17 cellular contexts compared by ENCODE assay signal in the genomic region with DNA sequence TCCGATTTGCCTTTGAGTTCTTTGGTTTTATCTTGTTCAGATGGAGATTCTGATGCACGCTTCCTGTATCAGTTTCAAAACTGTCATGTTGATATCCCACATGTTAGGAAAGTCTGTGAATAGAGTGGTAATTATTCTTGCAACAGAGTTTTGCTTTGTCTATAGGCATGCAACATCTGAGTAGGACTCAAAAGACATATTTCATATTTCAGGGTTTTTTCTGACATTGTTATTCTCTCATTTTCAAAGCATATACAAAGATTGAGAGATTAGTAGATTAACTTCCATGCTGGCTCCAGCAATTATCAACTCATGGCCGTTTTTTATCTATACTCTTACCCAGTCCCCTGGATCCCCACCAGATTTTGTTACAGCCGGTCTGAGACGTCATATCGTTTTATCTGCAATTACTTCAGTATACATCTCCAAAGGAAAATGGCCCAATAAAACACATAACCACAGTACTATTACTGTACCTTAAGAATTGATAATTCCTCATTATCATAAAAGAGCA. TPM values are rescaled to one million over a fixed set of nuclear protein-coding genes. Genes with fewer than 3 reads are reported as not detected.
DNase-seq lines count a peak whose midpoint lies in the region; ATAC-seq and TF ChIP-seq lines count a peak whose summit lies in the region.
"Had no signal": no experiment of that assay in that cellular context is flagged by ENCODE, and none has a peak within 500 bp of the region (broad histone marks: within the 10 kb centered on the region; RNA-seq: fewer than 3 reads in every experiment).

No MANE protein-coding gene starts in this region.

- H3K36me3 ChIP-seq in SK-N-MC (ENCODE audit: insufficient read depth, low read length) (no peaks in the 10 kb centered on the region), colonic mucosa (no peaks in the 10 kb centered on the region), trophoblast cell (ENCODE audit: control insufficient read depth in 1 of 2, insufficient read depth in 2 of 2, low read length in 2 of 2) (no peaks in the 10 kb centered on the region)
- H3K36me3 ChIP-seq: cardiac muscle cell, right lobe of liver had no signal

- H3K27me3 ChIP-seq in colonic mucosa: no peaks in the 10 kb centered on the region
- H3K27me3 ChIP-seq in trophoblast cell (ENCODE audit: insufficient read depth, low read length): no peaks in the 10 kb centered on the region
- H3K27me3 ChIP-seq: cardiac muscle cell, right lobe of liver had no signal

- no peak overlapping the region for H3K18ac ChIP-seq in trophoblast cell (ENCODE audit: low read length)

- no peaks in the 10 kb centered on the region for H3K9me3 ChIP-seq in SK-N-MC (ENCODE audit: low read depth, low read length)
- no peaks in the 10 kb centered on the region for H3K9me3 ChIP-seq in colonic mucosa
- H3K9me3 ChIP-seq in trophoblast cell (ENCODE audit: insufficient read depth, low read depth, low read length): no peaks in the 10 kb centered on the region
- H3K9me3 ChIP-seq: right lobe of liver had no signal

- H3K14ac ChIP-seq in trophoblast cell (ENCODE audit: low read length): no peak overlapping the region

- H3K4me2 ChIP-seq in trophoblast cell (ENCODE audit: low read length): no peak overlapping the region

- no peak overlapping the region for H2BK12ac ChIP-seq in trophoblast cell (ENCODE audit: low read length)

- H3K79me1 ChIP-seq in trophoblast cell (ENCODE audit: low read length): no peaks in the 10 kb centered on the region

- DNase-seq in activated naive CD4-positive, alpha-beta T cell treated with anti-CD3 and anti-CD28 coated beads for 36 hours: peak; percentile 27
- no peak for DNase-seq in activated naive CD4-positive, alpha-beta T cell (lab: John Stamatoyannopoulos, UW)
- DNase-seq in SK-N-MC (ENCODE audit: low read depth, low spot score) (peak; percentile 98), colonic mucosa (peak; percentile 63), NCI-H1048 (lab: John Stamatoyannopoulos, UW) (no peak), trophoblast cell (no peak)
- DNase-seq: COR-L47; effector CD8-positive, alpha-beta T cell; GDM1; NCI-H1694 treated with DMSO at 0.1 percent for 48 hours; occipital lobe; right lobe of liver; substantia nigra had no signal

- no peak overlapping the region for H3K4me3 Mint-ChIP-seq in activated naive CD4-positive, alpha-beta T cell treated with anti-CD3 and anti-CD28 coated beads for 36 hours
- H3K4me3 Mint-ChIP-seq in stimulated activated naive CD8-positive, alpha-beta T cell treated with anti-CD3 and anti-CD28 coated beads, Interleukin-15, Interleukin-2, amounts not matched to agents 100 ng/mL and 50 ng/mL, for 24 hours: no peak overlapping the region

- H3K27ac ChIP-seq in SK-N-MC: peak overlapping the region; percentile 93
- H3K27ac ChIP-seq in colonic mucosa: no peak overlapping the region
- no peak overlapping the region for H3K27ac ChIP-seq in trophoblast cell (ENCODE audit: low read depth, low read length)
- H3K27ac ChIP-seq: cardiac muscle cell, right lobe of liver, VCaP had no signal

- H3K4me3 ChIP-seq in SK-N-MC: peak overlapping the region; percentile 53
- no peak overlapping the region for H3K4me3 ChIP-seq in colonic mucosa
- no peak overlapping the region for H3K4me3 ChIP-seq in trophoblast cell (ENCODE audit: low read depth, low read length)
- H3K4me3 ChIP-seq: cardiac muscle cell, right lobe of liver had no signal

- no peak overlapping the region for H4K91ac ChIP-seq in trophoblast cell (ENCODE audit: low read depth, low read length)

- no peaks in the 10 kb centered on the region for H3K9me3 Mint-ChIP-seq in activated naive CD4-positive, alpha-beta T cell treated with anti-CD3 and anti-CD28 coated beads for 36 hours
- no peaks in the 10 kb centered on the region for H3K9me3 Mint-ChIP-seq in stimulated activated naive CD8-positive, alpha-beta T cell treated with anti-CD3 and anti-CD28 coated beads, Interleukin-15, Interleukin-2, amounts not matched to agents 100 ng/mL and 50 ng/mL, for 24 hours

- no peak overlapping the region for H2BK120ac ChIP-seq in trophoblast cell (ENCODE audit: insufficient read depth, low read length, poor library complexity)

- peaks cover 20% of the 10 kb centered on the region for H3K4me1 Mint-ChIP-seq in activated naive CD4-positive, alpha-beta T cell treated with anti-CD3 and anti-CD28 coated beads for 36 hours (ENCODE audit: low read depth)
- peaks cover 21% of the 10 kb centered on the region for H3K4me1 Mint-ChIP-seq in stimulated activated naive CD8-positive, alpha-beta T cell treated with anti-CD3 and anti-CD28 coated beads, Interleukin-15, Interleukin-2, amounts not matched to agents 100 ng/mL and 50 ng/mL, for 24 hours (ENCODE audit: low read depth)

- H3K27me3 Mint-ChIP-seq in activated naive CD4-positive, alpha-beta T cell treated with anti-CD3 and anti-CD28 coated beads for 36 hours (ENCODE audit: low read depth): peaks cover 15% of the 10 kb centered on the region
- H3K27me3 Mint-ChIP-seq in stimulated activated naive CD8-positive, alpha-beta T cell treated with anti-CD3 and anti-CD28 coated beads, Interleukin-15, Interleukin-2, amounts not matched to agents 100 ng/mL and 50 ng/mL, for 24 hours: no peaks in the 10 kb centered on the region

- no peak overlapping the region for H3K23ac ChIP-seq in trophoblast cell (ENCODE audit: low read length)

- H3K4me1 ChIP-seq in colonic mucosa (peaks cover 8% of the 10 kb centered on the region), trophoblast cell (ENCODE audit: control insufficient read depth in 1 of 2, insufficient read depth in 2 of 2, low read length in 2 of 2) (no peaks in the 10 kb centered on the region)
- H3K4me1 ChIP-seq: right lobe of liver had no signal

- no peak overlapping the region for H4K12ac ChIP-seq in trophoblast cell (ENCODE audit: low read depth, low read length)

- H2AFZ ChIP-seq in trophoblast cell (ENCODE audit: insufficient read depth, low read length, poor library complexity): no peak overlapping the region

- no peak overlapping the region for H2AK5ac ChIP-seq in trophoblast cell (ENCODE audit: low read length)

- TF ChIP-seq CTCF in colonic mucosa (IDR thresholded peaks at IDR 0.05): no peak

- H3K36me3 Mint-ChIP-seq in activated naive CD4-positive, alpha-beta T cell treated with anti-CD3 and anti-CD28 coated beads for 36 hours (ENCODE audit: low read depth): no peaks in the 10 kb centered on the region
- H3K36me3 Mint-ChIP-seq in stimulated activated naive CD8-positive, alpha-beta T cell treated with anti-CD3 and anti-CD28 coated beads, Interleukin-15, Interleukin-2, amounts not matched to agents 100 ng/mL and 50 ng/mL, for 24 hours (ENCODE audit: low read depth): no peaks in the 10 kb centered on the region

- H3K4ac ChIP-seq in trophoblast cell (ENCODE audit: low read depth, low read length): no peak overlapping the region

- no peaks in the 10 kb centered on the region for H3K79me2 ChIP-seq in trophoblast cell (ENCODE audit: control insufficient read depth, insufficient read depth, low read length, poor library complexity)

- peak overlapping the region; percentile 63 for H3K27ac Mint-ChIP-seq in activated naive CD4-positive, alpha-beta T cell treated with anti-CD3 and anti-CD28 coated beads for 36 hours
- H3K27ac Mint-ChIP-seq in stimulated activated naive CD8-positive, alpha-beta T cell treated with anti-CD3 and anti-CD28 coated beads, Interleukin-15, Interleukin-2, amounts not matched to agents 100 ng/mL and 50 ng/mL, for 24 hours: peak overlapping the region; percentile 42

- CTCF ChIA-PET in activated naive CD4-positive, alpha-beta T cell treated with anti-CD3 and anti-CD28 coated beads for 36 hours (lab: Charles Lee): no interaction called here

- intact Hi-C loops in activated naive CD4-positive, alpha-beta T cell treated with anti-CD3 and anti-CD28 coated beads for 36 hours (cut with micrococcal nuclease): loop anchor here (1.0 to 5.0 kb wide), 5 partner anchors 91 to 502 kb away; a partner anchor contains a TSS
- intact Hi-C loops in colonic mucosa (cut with DNase I): no loop called here

- no peak overlapping the region for H2BK5ac ChIP-seq in trophoblast cell (ENCODE audit: low read depth, low read length, poor library complexity)

- no peak overlapping the region for H4K8ac ChIP-seq in trophoblast cell (ENCODE audit: low read depth, low read length)

- H3K9ac ChIP-seq in SK-N-MC (ENCODE audit: insufficient read length): no peak overlapping the region
- H3K9ac ChIP-seq in colonic mucosa (ENCODE audit: low read depth in 2 of 2, low read length in 2 of 2): peak overlapping the region in 1 of 2 donors; percentile 36
- H3K9ac ChIP-seq in trophoblast cell (ENCODE audit: low read length): no peak overlapping the region

- no CpG with 5 or more reads among the region's 6 CpGs for WGBS in trophoblast cell (ENCODE audit: extremely low coverage, insufficient coverage, insufficient read length)

- no peak for ATAC-seq in HG02642 (IDR thresholded peaks at IDR 0.05; ENCODE audit: poor library complexity, unreplicated experiment)
- ATAC-seq: right lobe of liver had no signal

RNA-seq across cellular contexts. Expression of a gene that starts 22.4 kb away (rescaled TPM):
- total RNA-seq in activated naive CD4-positive, alpha-beta T cell treated with anti-CD3 and anti-CD28 coated beads for 36 hours: under 1 TPM in 1 of 2 experiments, not detected in 1; 0.19 TPM
- total RNA-seq in colonic mucosa: 10 to 100 TPM; 36.3 to 71.1 TPM
- 0.04 and 0.08 TPM in 2 replicates for polyA plus RNA-seq in trophoblast cell (2013)

Comparison
In these comparisons a context has a peak if more than half of its experiments do, and no peak if none do; other contexts are left out.
1. DNase-seq: peak in activated naive CD4-positive, alpha-beta T cell treated with anti-CD3 and anti-CD28 coated beads for 36 hours (single experiment), SK-N-MC (single experiment) and colonic mucosa (single experiment); none in activated naive CD4-positive, alpha-beta T cell (0 of 4), NCI-H1048 (single experiment) and trophoblast cell (0 of 2).
2. RNA of a gene that starts 22.4 kb away (total RNA-seq): 36.3 to 71.1 TPM in colonic mucosa; 0.19 TPM in activated naive CD4-positive, alpha-beta T cell treated with anti-CD3 and anti-CD28 coated beads for 36 hours; every median in the first group is over 10 times any median in the second.